ENCODE assay signal across 1 cellular context in the genomic region with DNA sequence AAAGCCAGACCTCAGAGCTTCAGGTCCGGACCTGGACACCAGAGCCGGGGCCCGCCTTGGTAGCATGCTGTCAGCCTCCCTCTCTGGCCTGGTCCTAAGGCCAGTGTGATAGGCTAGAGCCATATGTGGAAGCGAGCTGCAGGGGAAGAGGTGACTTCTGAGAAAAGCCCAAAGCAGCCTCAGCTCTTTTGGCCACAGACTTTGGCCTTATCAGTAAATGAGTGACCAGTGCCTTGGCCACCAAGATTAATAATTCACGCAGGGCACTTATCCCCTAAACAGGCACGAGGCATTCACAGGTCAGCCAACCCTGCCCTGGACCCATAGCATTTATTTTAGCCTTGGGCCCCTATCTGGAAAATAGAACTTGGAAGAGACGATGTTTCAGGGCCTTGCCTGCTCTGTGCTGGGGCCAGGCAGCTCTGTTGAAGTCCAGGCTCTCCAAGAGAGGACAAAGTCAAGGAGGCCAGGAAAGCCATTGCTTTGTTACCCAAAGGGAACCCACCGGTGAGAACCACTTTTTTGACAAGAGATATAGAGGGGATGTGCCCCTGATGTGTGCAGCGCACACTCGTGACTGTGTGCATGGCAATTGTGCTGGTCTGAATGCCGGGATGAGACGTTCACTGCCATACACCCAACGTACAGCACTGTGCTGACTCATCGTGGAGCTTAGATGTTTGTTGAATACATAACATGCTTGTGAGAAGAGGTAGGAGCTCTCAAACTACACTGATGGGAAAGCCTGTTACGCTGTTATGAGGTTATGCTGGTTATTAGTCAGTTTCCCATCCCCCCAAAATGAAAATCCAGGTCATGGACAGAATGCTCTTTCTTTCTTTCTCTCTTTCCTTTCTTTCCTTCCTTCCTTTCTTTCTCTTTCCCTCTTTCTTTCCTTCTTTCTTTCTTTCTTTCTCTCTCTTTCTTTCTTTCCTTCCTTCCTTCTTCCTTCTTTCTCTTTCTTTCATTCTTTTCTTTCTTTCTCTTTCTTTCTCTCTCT.
TF ChIP-seq lines count a peak whose summit lies in the region.

No MANE protein-coding gene starts in this region.

TF ChIP-seq in K562, 482 proteins besides CTCF, POLR2A, EP300 and RAD21 (continued from another document and continues in another):
- TF ChIP-seq ZBTB40 (IDR thresholded peaks at IDR 0.05) (peak; percentile 40), ZBTB40 (CRISPR knock-in tag; IDR thresholded peaks at IDR 0.05) (no peak), RBM34 (IDR thresholded peaks at IDR 0.05; ENCODE audit: borderline replicate concordance, insufficient read depth, low read length) (no peak), MED1 (CRISPR knock-in tag; IDR thresholded peaks at IDR 0.05; ENCODE audit: borderline replicate concordance) (no peak), KLF6 (CRISPR knock-in tag; IDR thresholded peaks at IDR 0.05; ENCODE audit: borderline replicate concordance) (peak; percentile 20; the same call in 1 of the 2 replicates), RHOXF2B (CRISPR knock-in tag; conservative IDR thresholded peaks at IDR 0.05) (no peak), GTF2F1 (IDR thresholded peaks at IDR 0.05; ENCODE audit: low read depth, low read length) (no peak; the same call in 1 of the 2 replicates), SIN3B (IDR thresholded peaks at IDR 0.05; ENCODE audit: low read depth) (no peak), WHSC1 (IDR thresholded peaks at IDR 0.05; ENCODE audit: low read length) (no peak), CREB5 (CRISPR knock-in tag; IDR thresholded peaks at IDR 0.05) (peak; percentile 68; the same call in 1 of the 2 replicates), NR2C2 (CRISPR knock-in tag; IDR thresholded peaks at IDR 0.05) (no peak), NR2C2 (tag; IDR thresholded peaks at IDR 0.05) (peak; percentile 46; the same call in 1 of the 2 replicates), U2AF2 (optimal IDR thresholded peaks at IDR 0.05; ENCODE audit: low read depth, low read length) (no peak), ZNF699 (CRISPR knock-in tag; IDR thresholded peaks at IDR 0.05; ENCODE audit: insufficient replicate concordance) (no peak), ARNT (IDR thresholded peaks at IDR 0.05) (peak in 1 of 2 experiments; percentile 85; a peak in 2 of 4 replicates), GATAD2A (IDR thresholded peaks at IDR 0.05) (no peak), BRF2 (IDR thresholded peaks at IDR 0.05; ENCODE audit: borderline replicate concordance, insufficient read depth, insufficient read length) (no peak), ZNF121 (CRISPR knock-in tag; conservative IDR thresholded peaks at IDR 0.05) (no peak), SMAD4 (CRISPR knock-in tag; conservative IDR thresholded peaks at IDR 0.05) (peak; percentile 92), CSDE1 (IDR thresholded peaks at IDR 0.05) (0 out of 4 replicates have a peak, but pooled peaks of 1 of the 2 experiments have one; percentile 47), TEAD1 (CRISPR knock-in tag; IDR thresholded peaks at IDR 0.05) (0 out of 4 replicates have a peak, but pooled peaks of 1 of the 2 experiments have one; percentile 38), IFI16 (CRISPR knock-in tag; IDR thresholded peaks at IDR 0.05) (0 out of 2 replicates have a peak, but pooled peaks have one; percentile 2), CBX5 (IDR thresholded peaks at IDR 0.05; ENCODE audit: borderline replicate concordance, low read depth) (no peak), LEF1 (IDR thresholded peaks at IDR 0.05) (peak; percentile 63), ZNF384 (IDR thresholded peaks at IDR 0.05; ENCODE audit: low read depth, low read length) (no peak), POLR2AphosphoS5 (IDR thresholded peaks at IDR 0.05; ENCODE audit: control insufficient read depth, insufficient read depth, low read depth, low read length) (no peak), ZZZ3 (IDR thresholded peaks at IDR 0.05) (peak; percentile 60; the same call in 1 of the 2 replicates), ZNF133 (CRISPR knock-in tag; IDR thresholded peaks at IDR 0.05) (no peak), NFATC3 (IDR thresholded peaks at IDR 0.05) (no peak), CXXC5 (CRISPR knock-in tag; IDR thresholded peaks at IDR 0.05) (peak; percentile 74), RBM39 (optimal IDR thresholded peaks at IDR 0.05; ENCODE audit: low read depth, low read length) (peak; percentile 71), TCFL5 (CRISPR knock-in tag; conservative IDR thresholded peaks at IDR 0.05) (no peak), ZBTB17 (CRISPR knock-in tag; IDR thresholded peaks at IDR 0.05) (peak; percentile 77; the same call in 1 of the 2 replicates), SP1 (CRISPR knock-in tag; IDR thresholded peaks at IDR 0.05) (0 out of 2 replicates have a peak, but pooled peaks have one; percentile 9)
- TF ChIP-seq, protein P1, sequence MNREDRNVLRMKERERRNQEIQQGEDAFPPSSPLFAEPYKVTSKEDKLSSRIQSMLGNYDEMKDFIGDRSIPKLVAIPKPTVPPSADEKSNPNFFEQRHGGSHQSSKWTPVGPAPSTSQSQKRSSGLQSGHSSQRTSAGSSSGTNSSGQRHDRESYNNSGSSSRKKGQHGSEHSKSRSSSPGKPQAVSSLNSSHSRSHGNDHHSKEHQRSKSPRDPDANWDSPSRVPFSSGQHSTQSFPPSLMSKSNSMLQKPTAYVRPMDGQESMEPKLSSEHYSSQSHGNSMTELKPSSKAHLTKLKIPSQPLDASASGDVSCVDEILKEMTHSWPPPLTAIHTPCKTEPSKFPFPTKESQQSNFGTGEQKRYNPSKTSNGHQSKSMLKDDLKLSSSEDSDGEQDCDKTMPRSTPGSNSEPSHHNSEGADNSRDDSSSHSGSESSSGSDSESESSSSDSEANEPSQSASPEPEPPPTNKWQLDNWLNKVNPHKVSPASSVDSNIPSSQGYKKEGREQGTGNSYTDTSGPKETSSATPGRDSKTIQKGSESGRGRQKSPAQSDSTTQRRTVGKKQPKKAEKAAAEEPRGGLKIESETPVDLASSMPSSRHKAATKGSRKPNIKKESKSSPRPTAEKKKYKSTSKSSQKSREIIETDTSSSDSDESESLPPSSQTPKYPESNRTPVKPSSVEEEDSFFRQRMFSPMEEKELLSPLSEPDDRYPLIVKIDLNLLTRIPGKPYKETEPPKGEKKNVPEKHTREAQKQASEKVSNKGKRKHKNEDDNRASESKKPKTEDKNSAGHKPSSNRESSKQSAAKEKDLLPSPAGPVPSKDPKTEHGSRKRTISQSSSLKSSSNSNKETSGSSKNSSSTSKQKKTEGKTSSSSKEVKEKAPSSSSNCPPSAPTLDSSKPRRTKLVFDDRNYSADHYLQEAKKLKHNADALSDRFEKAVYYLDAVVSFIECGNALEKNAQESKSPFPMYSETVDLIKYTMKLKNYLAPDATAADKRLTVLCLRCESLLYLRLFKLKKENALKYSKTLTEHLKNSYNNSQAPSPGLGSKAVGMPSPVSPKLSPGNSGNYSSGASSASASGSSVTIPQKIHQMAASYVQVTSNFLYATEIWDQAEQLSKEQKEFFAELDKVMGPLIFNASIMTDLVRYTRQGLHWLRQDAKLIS (CRISPR knock-in tag; IDR thresholded peaks at IDR 0.05) = peak; percentile 52; the same call in 1 of the 2 replicates
- TF ChIP-seq, protein P2, sequence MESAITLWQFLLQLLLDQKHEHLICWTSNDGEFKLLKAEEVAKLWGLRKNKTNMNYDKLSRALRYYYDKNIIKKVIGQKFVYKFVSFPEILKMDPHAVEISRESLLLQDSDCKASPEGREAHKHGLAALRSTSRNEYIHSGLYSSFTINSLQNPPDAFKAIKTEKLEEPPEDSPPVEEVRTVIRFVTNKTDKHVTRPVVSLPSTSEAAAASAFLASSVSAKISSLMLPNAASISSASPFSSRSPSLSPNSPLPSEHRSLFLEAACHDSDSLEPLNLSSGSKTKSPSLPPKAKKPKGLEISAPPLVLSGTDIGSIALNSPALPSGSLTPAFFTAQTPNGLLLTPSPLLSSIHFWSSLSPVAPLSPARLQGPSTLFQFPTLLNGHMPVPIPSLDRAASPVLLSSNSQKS (CRISPR knock-in tag; IDR thresholded peaks at IDR 0.05) = no peak
- TF ChIP-seq, protein P3, sequence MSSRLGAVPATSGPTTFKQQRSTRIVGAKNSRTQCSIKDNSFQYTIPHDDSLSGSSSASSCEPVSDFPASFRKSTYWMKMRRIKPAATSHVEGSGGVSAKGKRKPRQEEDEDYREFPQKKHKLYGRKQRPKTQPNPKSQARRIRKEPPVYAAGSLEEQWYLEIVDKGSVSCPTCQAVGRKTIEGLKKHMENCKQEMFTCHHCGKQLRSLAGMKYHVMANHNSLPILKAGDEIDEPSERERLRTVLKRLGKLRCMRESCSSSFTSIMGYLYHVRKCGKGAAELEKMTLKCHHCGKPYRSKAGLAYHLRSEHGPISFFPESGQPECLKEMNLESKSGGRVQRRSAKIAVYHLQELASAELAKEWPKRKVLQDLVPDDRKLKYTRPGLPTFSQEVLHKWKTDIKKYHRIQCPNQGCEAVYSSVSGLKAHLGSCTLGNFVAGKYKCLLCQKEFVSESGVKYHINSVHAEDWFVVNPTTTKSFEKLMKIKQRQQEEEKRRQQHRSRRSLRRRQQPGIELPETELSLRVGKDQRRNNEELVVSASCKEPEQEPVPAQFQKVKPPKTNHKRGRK (tag; IDR thresholded peaks at IDR 0.05) = peak; percentile 100
- TF ChIP-seq, protein P4, sequence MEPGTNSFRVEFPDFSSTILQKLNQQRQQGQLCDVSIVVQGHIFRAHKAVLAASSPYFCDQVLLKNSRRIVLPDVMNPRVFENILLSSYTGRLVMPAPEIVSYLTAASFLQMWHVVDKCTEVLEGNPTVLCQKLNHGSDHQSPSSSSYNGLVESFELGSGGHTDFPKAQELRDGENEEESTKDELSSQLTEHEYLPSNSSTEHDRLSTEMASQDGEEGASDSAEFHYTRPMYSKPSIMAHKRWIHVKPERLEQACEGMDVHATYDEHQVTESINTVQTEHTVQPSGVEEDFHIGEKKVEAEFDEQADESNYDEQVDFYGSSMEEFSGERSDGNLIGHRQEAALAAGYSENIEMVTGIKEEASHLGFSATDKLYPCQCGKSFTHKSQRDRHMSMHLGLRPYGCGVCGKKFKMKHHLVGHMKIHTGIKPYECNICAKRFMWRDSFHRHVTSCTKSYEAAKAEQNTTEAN (CRISPR knock-in tag; IDR thresholded peaks at IDR 0.05) = no peak
